Comparison of ENCODE assay signal across 8 cellular contexts in the genomic region with DNA sequence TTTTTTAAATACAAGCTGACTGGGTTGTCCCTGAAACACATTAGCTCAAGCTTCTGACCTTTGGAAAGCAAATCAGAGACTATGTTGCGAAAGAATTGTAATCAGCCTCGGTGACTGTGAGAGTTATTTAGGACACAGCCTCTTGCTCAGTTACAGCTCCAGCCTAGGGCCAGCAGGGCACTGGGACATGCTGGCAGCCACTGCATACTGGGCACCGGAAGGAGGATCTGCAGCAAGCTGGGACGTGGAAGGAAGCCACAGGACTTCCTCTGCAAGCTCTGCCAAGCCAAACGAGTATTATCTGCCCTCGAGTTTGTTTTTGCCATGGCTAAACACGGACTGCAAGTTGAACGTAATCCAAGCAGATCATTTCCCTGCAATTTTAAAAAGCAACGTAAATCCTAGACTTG. TPM values are rescaled to one million over a fixed set of nuclear protein-coding genes. Genes with fewer than 3 reads are reported as not detected.
DNase-seq lines count a peak whose midpoint lies in the region; ATAC-seq, FAIRE-seq and TF ChIP-seq lines count a peak whose summit lies in the region.

No MANE protein-coding gene starts in this region.

- H3K4me1 ChIP-seq in BLaER1 (peaks cover 46% of the 10 kb centered on the region), H1 (replicated peaks in 1 of 4; ENCODE audit: control insufficient read depth in 3 of 4, insufficient read depth in 4 of 4, low read length in 3 of 4) (peaks cover 3 to 12% (median 7%) of the 10 kb centered on the region in 4 experiments), mucosa of descending colon (ENCODE audit: low read depth) (peaks cover 16% of the 10 kb centered on the region), aorta (ENCODE audit: control insufficient read depth in 1 of 2, insufficient read depth in 2 of 2, low read length in 2 of 2) (no peaks in the 10 kb centered on the region)

- peak overlapping the region; percentile 69; the same call in 1 of the 2 replicates for H3K9ac ChIP-seq in BLaER1
- no peak overlapping the region for H3K9ac ChIP-seq in H1 (replicated peaks in 1 of 4; ENCODE audit: extremely low read depth in 1 of 4, low read depth in 3 of 4, low read length in 3 of 4)

- H2AK5ac ChIP-seq in H1 (ENCODE audit: low read depth, low read length), result no peak overlapping the region

- H3K36me3 ChIP-seq in BLaER1 (no peaks in the 10 kb centered on the region), H1 (ENCODE audit: control insufficient read depth in 2 of 4, insufficient read depth in 4 of 4, low read length in 3 of 4) (no peaks in the 10 kb centered on the region), mucosa of descending colon (ENCODE audit: low read depth) (no peaks in the 10 kb centered on the region), aorta (ENCODE audit: control insufficient read depth in 1 of 2, insufficient read depth in 2 of 2, low read length in 1 of 2) (no peaks in the 10 kb centered on the region)

- no peak for TF ChIP-seq EP300 in H1 (IDR thresholded peaks at IDR 0.05; ENCODE audit: borderline replicate concordance in 1 of 2, low read depth in 2 of 2, low read length in 2 of 2)

- ATAC-seq in mucosa of descending colon (peak; percentile 96), aorta (ENCODE audit: low FRiP score) (peak; percentile 92), GM19467 (IDR thresholded peaks at IDR 0.05; ENCODE audit: unreplicated experiment) (no peak), GM18520 (IDR thresholded peaks at IDR 0.05; ENCODE audit: unreplicated experiment) (no peak)

- no peak overlapping the region for H2BK20ac ChIP-seq in H1 (ENCODE audit: low read length)

- no peak for TF ChIP-seq RAD21 in H1 (IDR thresholded peaks at IDR 0.05 in 1 of 2, conservative IDR thresholded peaks at IDR 0.05 in 1 of 2; ENCODE audit: low read depth in 2 of 2, low read length in 2 of 2)

- H3K4me3 ChIP-seq in BLaER1 (no peak overlapping the region), H1 (ENCODE audit: extremely low read depth in 1 of 4, insufficient read depth in 2 of 4, low read depth in 3 of 4, low read length in 4 of 4) (no peak overlapping the region), mucosa of descending colon (no peak overlapping the region), aorta (ENCODE audit: low read length in 2 of 2) (no peak overlapping the region)

- H2BK5ac ChIP-seq in H1 (ENCODE audit: low read depth, low read length), result no peak overlapping the region

- H2AFZ ChIP-seq in H1 (ENCODE audit: low read length), result peak overlapping the region; percentile 96; the same call in 1 of the 2 replicates

- H3K27me3 ChIP-seq in BLaER1 (no peaks in the 10 kb centered on the region), H1 (replicated peaks in 1 of 4; ENCODE audit: control insufficient read depth in 3 of 4, extremely low read depth in 1 of 4, insufficient read depth in 3 of 4, low read length in 3 of 4) (no peaks in the 10 kb centered on the region; a peak in 1 of 7 replicates), aorta (ENCODE audit: control insufficient read depth in 1 of 2, insufficient read depth in 2 of 2, low read length in 1 of 2) (no peaks in the 10 kb centered on the region)

- no peak overlapping the region for H2BK15ac ChIP-seq in H1 (ENCODE audit: low read length)

- H2BK120ac ChIP-seq in H1 (replicated peaks; ENCODE audit: low read depth, low read length), result no peak overlapping the region

- no peaks in the 10 kb centered on the region for H4K20me1 ChIP-seq in BLaER1
- no peaks in the 10 kb centered on the region for H4K20me1 ChIP-seq in H1 (replicated peaks in 1 of 2; ENCODE audit: control insufficient read depth in 1 of 2, insufficient read depth in 2 of 2, low read length in 2 of 2)

- no peak overlapping the region for H3K18ac ChIP-seq in H1 (ENCODE audit: extremely low read depth, low read length)

- no peak for TF ChIP-seq POLR2A in H1 (IDR thresholded peaks at IDR 0.05; ENCODE audit: control extremely low read depth in 1 of 2, low read depth in 2 of 2, low read length in 2 of 2)

- H3K56ac ChIP-seq in H1 (replicated peaks; ENCODE audit: insufficient read length, low read depth, low read length), result no peak overlapping the region

- H3K23me2 ChIP-seq in H1 (ENCODE audit: low read depth, low read length), result no peaks in the 10 kb centered on the region

- H3K27ac ChIP-seq in BLaER1, result peak overlapping the region; percentile 63
- no peak overlapping the region; the same call in 1 of the 2 replicates for H3K27ac ChIP-seq in H1 (ENCODE audit: low read depth, low read length)
- no peak overlapping the region for H3K27ac ChIP-seq in aorta (ENCODE audit: low read depth in 1 of 2, low read length in 2 of 2)

- H3K79me2 ChIP-seq in H1 (ENCODE audit: control insufficient read depth in 1 of 2, insufficient read depth in 2 of 2, low read length in 2 of 2), result no peaks in the 10 kb centered on the region

- H4K8ac ChIP-seq in H1 (ENCODE audit: extremely low read depth, insufficient read depth, low read length), result no peak overlapping the region; the same call in 1 of the 2 replicates

- H3K4ac ChIP-seq in H1 (replicated peaks; ENCODE audit: insufficient read length, low read depth, low read length), result no peak overlapping the region

- CTCF ChIA-PET in H1 (lab: Charles Lee; ENCODE audit: partially characterized antibody), result interaction anchor here (0.6 to 2.8 kb wide), 8 partner anchors 9 to 349 kb away, joined by 3 to 17 read pairs (median 4); a partner anchor contains a TSS

- H4K91ac ChIP-seq in H1 (replicated peaks; ENCODE audit: insufficient read length, low read length), result peak overlapping the region; percentile 47

- H4K5ac ChIP-seq in H1 (ENCODE audit: insufficient read length, low read depth, low read length), result no peak overlapping the region

- intact Hi-C loops in mucosa of descending colon (cut with DNase I, micrococcal nuclease) (no loop called here), aorta (cut with DNase I) (no loop called here)

- H3K4me2 ChIP-seq in BLaER1 (peak overlapping the region; percentile 78), H1 (ENCODE audit: insufficient read depth in 1 of 2, low read depth in 2 of 2, low read length in 2 of 2) (no peak overlapping the region)

- DNase-seq in HK-2 (ENCODE audit: unreplicated experiment), result peak; percentile 45
- DNase-seq in SW480 (ENCODE audit: low spot score), result peak; percentile 64
- DNase-seq in H1 (ENCODE audit: low read depth in 1 of 2, low spot score in 2 of 2), result no peak
- peak; percentile 79 to 88 (median 81) for DNase-seq in mucosa of descending colon
- DNase-seq in aorta, result peak; percentile 81 to 93

- no peak overlapping the region for H3K23ac ChIP-seq in H1 (ENCODE audit: insufficient read length)

- H3K9me3 ChIP-seq in BLaER1 (no peaks in the 10 kb centered on the region), H1 (ENCODE audit: insufficient read depth in 2 of 2, low read depth in 1 of 2, low read length in 1 of 2) (no peaks in the 10 kb centered on the region), mucosa of descending colon (no peaks in the 10 kb centered on the region), aorta (ENCODE audit: control insufficient read depth, low read length) (no peaks in the 10 kb centered on the region)

- no peak for FAIRE-seq in H1 (lab: Jason Lieb, UNC)

- H2BK12ac ChIP-seq in H1 (ENCODE audit: low read depth, low read length), result no peak overlapping the region

- WGBS in H1 (ENCODE audit: extremely low coverage in 1 of 2, insufficient coverage in 1 of 2, insufficient read length in 1 of 2, insufficient replicate concordance in 2 of 2, low coverage in 1 of 2, low lambda C conversion rate in 2 of 2, missing lambda C conversion rate in 1 of 2), 2 experiments, result 79% methylated on average over 9 of the region's 9 CpGs; no CpG with 5 or more reads in 1 of the 2 experiments
- 0 to 1% methylated on average over 9 of the region's 9 CpGs for WGBS in aorta, 2 donors

- POLR2A ChIA-PET in H1 (lab: Charles Lee; ENCODE audit: partially characterized antibody), result interaction anchor here (0.9 to 2.6 kb wide), 6 partner anchors 20 to 63 kb away, joined by 3 to 11 read pairs (median 4); a partner anchor contains a TSS

- H3K14ac ChIP-seq in H1 (ENCODE audit: insufficient read length), result no peak overlapping the region

- no peaks in the 10 kb centered on the region for H3K79me1 ChIP-seq in H1 (ENCODE audit: low read depth, low read length)

- no peak for TF ChIP-seq CTCF in H1 (IDR thresholded peaks at IDR 0.05; ENCODE audit: control extremely low read depth in 1 of 3, insufficient read depth in 1 of 3, low read depth in 1 of 3, low read length in 3 of 3)
- TF ChIP-seq CTCF in mucosa of descending colon (IDR thresholded peaks at IDR 0.05), result no peak

RNA-seq across cellular contexts. Expression of a gene that starts 24.4 kb away (rescaled TPM):
- 104 and 106 TPM in 2 replicates for total RNA-seq in H1 (2021; fragmentation: NEBNext Ultra II Directional; extraction: Animal tissue kit (Norgen Biotek cat#: 25700))
- polyA plus RNA-seq in H1 (2011; rRNA removed) (50.7 and 52.7 TPM in 2 replicates), aorta (10 to 100 TPM; 39.7 to 84.7 TPM)
- 54.2 TPM for polyA plus RNA-seq in H1 (2011; cell fraction: cytosol; rRNA removed)
- 90.8 TPM for polyA plus RNA-seq in H1 (2011; cell fraction: nucleus; rRNA removed)
- polyA plus RNA-seq in H1 (2012, experiment 1 of 2), result 92.1 to 112 TPM (median 110 TPM) in 4 replicates
- 39.2 TPM for polyA plus RNA-seq in H1 (2012, experiment 2 of 2)
- 43.9 TPM for polyA plus RNA-seq in H1 (2013, experiment 1 of 2)
- polyA plus RNA-seq in H1 (2013, experiment 2 of 2), result 38.8 TPM
- 146 and 148 TPM in 2 replicates for polyA minus RNA-seq in H1 (2011; rRNA and poly(A)+ RNA removed)
- polyA minus RNA-seq in H1 (2011; cell fraction: cytosol; rRNA and poly(A)+ RNA removed), result 62.9 TPM
- 68.0 TPM for polyA minus RNA-seq in H1 (2011; cell fraction: nucleus; rRNA and poly(A)+ RNA removed)
- total RNA-seq in mucosa of descending colon (100 to 1,000 TPM; 157 to 274 (median 228) TPM), aorta (100 to 1,000 TPM; 149 to 155 TPM)

RNA-seq across cellular contexts. Expression of a gene that starts 41.3 kb away (rescaled TPM):
- total RNA-seq in H1 (2021; fragmentation: NEBNext Ultra II Directional; extraction: Animal tissue kit (Norgen Biotek cat#: 25700)), result 351 and 371 TPM in 2 replicates
- polyA plus RNA-seq in H1 (2011; rRNA removed), result 230 and 315 TPM in 2 replicates
- 431 TPM for polyA plus RNA-seq in H1 (2011; cell fraction: cytosol; rRNA removed)
- 165 TPM for polyA plus RNA-seq in H1 (2011; cell fraction: nucleus; rRNA removed)
- polyA plus RNA-seq in H1 (2012, experiment 1 of 2), result 271 to 353 TPM (median 334 TPM) in 4 replicates
- polyA plus RNA-seq in H1 (2012, experiment 2 of 2), result 41.1 TPM
- 223 TPM for polyA plus RNA-seq in H1 (2013, experiment 1 of 2)
- polyA plus RNA-seq in H1 (2013, experiment 2 of 2), result 230 TPM
- 294 and 423 TPM in 2 replicates for polyA minus RNA-seq in H1 (2011; rRNA and poly(A)+ RNA removed)
- polyA minus RNA-seq in H1 (2011; cell fraction: cytosol; rRNA and poly(A)+ RNA removed), result 177 TPM
- polyA minus RNA-seq in H1 (2011; cell fraction: nucleus; rRNA and poly(A)+ RNA removed), result 111 TPM
- 100 to 1,000 TPM; 223 to 353 (median 234) TPM for total RNA-seq in mucosa of descending colon
- total RNA-seq in aorta, result 100 to 1,000 TPM; 287 to 306 TPM
- polyA plus RNA-seq in aorta, result 100 to 1,000 TPM; 385 to 476 TPM

RNA-seq across cellular contexts. Expression of a gene that starts 53.7 kb away (rescaled TPM):
- 46.7 and 49.5 TPM in 2 replicates for total RNA-seq in H1 (2021; fragmentation: NEBNext Ultra II Directional; extraction: Animal tissue kit (Norgen Biotek cat#: 25700))
- polyA plus RNA-seq in H1 (2011; rRNA removed) (27.6 and 30.4 TPM in 2 replicates), aorta (10 to 100 TPM; 29.6 to 30.0 TPM)
- 26.4 TPM for polyA plus RNA-seq in H1 (2011; cell fraction: cytosol; rRNA removed)
- 17.6 TPM for polyA plus RNA-seq in H1 (2011; cell fraction: nucleus; rRNA removed)
- polyA plus RNA-seq in H1 (2012, experiment 1 of 2), result 35.2 to 56.7 TPM (median 52.2 TPM) in 4 replicates
- polyA plus RNA-seq in H1 (2012, experiment 2 of 2), result 32.7 TPM
- 22.5 TPM for polyA plus RNA-seq in H1 (2013, experiment 1 of 2)
- 22.2 TPM for polyA plus RNA-seq in H1 (2013, experiment 2 of 2)
- polyA minus RNA-seq in H1 (2011; rRNA and poly(A)+ RNA removed), result 22.2 and 26.2 TPM in 2 replicates
- 17.0 TPM for polyA minus RNA-seq in H1 (2011; cell fraction: cytosol; rRNA and poly(A)+ RNA removed)
- polyA minus RNA-seq in H1 (2011; cell fraction: nucleus; rRNA and poly(A)+ RNA removed), result 9.9 TPM
- total RNA-seq in mucosa of descending colon (10 to 100 TPM; 37.0 to 44.1 (median 41.4) TPM), aorta (10 to 100 TPM; 24.3 to 31.9 TPM)

Comparison
In these comparisons a context has a peak if more than half of its experiments do, and no peak if none do; other contexts are left out.
1. DNase-seq: peak in HK-2 (single experiment), SW480 (single experiment), mucosa of descending colon (3 of 3) and aorta (2 of 2); none in H1 (0 of 2).
2. ATAC-seq: peak in mucosa of descending colon (single experiment) and aorta (single experiment); none in GM19467 (single experiment) and GM18520 (single experiment).